In the genomic region with DNA sequence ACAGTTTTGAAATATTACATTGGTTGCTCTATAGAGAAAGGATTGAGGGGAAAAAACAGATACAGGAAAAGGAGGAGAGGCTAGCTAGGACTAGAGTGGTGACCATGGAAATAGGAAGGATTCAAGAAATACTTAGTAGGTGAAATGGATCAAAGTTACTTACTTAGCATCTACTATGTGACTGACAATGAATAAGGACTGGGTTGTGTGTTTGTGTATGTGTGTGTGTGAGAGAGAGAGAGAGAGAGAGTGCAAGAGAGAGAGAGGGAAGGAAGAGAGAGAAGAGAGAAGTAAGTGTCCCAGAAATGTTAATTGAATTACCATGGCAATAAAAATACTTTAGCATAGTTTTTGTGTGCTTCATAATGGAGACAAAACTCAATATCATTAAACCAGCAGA, we compare ENCODE assay signal across 26 cellular contexts. TPM values are rescaled to one million over a fixed set of nuclear protein-coding genes. Genes with fewer than 3 reads are reported as not detected.
"Had no signal": no experiment of that assay in that cellular context is flagged by ENCODE, and none has a peak within 500 bp of the region (broad histone marks: within the 10 kb centered on the region; RNA-seq: fewer than 3 reads in every experiment).

No MANE protein-coding gene starts in this region.

- ATAC-seq: activated naive CD8-positive, alpha-beta T cell treated with anti-CD3 and anti-CD28 coated beads, Interleukin-2, amount 50 U/mL, for 24 hours; activated T-cell treated with anti-CD3 and anti-CD28 coated beads, Interleukin-2, amount 50 U/mL, for 72 hours; body of pancreas; heart right ventricle; lower lobe of right lung; mucosa of descending colon had no signal

- H3K27me3 ChIP-seq: body of pancreas, cardiac muscle cell, testis, uterus had no signal

- H3K4me1 ChIP-seq: body of pancreas, gastroesophageal sphincter, heart right ventricle, lower lobe of right lung, testis, uterus had no signal

- H3K9me3 ChIP-seq: body of pancreas, testis, uterus had no signal

- DNase-seq: activated B cell treated with CpG ODN at 0.5 μM for 24 hours; activated CD4-positive, alpha-beta memory T cell treated with anti-CD3 and anti-CD28 coated beads for 36 hours; activated CD4-positive, alpha-beta T cell treated with anti-CD3 and anti-CD28 coated beads for 4 hours; activated effector memory CD4-positive, alpha-beta T cell treated with anti-CD3 and anti-CD28 coated beads, Interleukin-2, amount 50 U/mL, for 16 hours; activated naive CD4-positive, alpha-beta T cell treated with anti-CD3 and anti-CD28 coated beads, Interleukin-2, amount 50 U/mL, for 16 hours; activated naive CD8-positive, alpha-beta T cell treated with anti-CD3 and anti-CD28 coated beads, Interleukin-2, amount 50 U/mL, for 24 hours; activated T-cell treated with anti-CD3 and anti-CD28 coated beads, Interleukin-2, amount 50 U/mL, for 72 hours; anterior cingulate cortex; body of pancreas; cortex of kidney; heart right ventricle; kidney; lower lobe of right lung; mucosa of descending colon; naive B cell; posterior cingulate gyrus; stimulated activated CD4-positive, alpha-beta T cell treated with anti-CD3 and anti-CD28 coated beads, Interleukin-2, amount 100 ng/mL, for 48 hours; stimulated activated CD8-positive, alpha-beta memory T cell treated with anti-CD3 and anti-CD28 coated beads, Interleukin-4, amount 100 ng/mL, for 48 hours; stimulated activated naive B cell treated with anti-CD40 and anti-IgM and Interleukin-4, amounts not matched to agents 10 μg/mL and 1 μg/mL and 100 μg/mL, for 72 hours; testis; trophoblast cell; uterus had no signal

- H3K27ac ChIP-seq: body of pancreas, cardiac muscle cell, epithelial cell of prostate, gastroesophageal sphincter, heart right ventricle, lower lobe of right lung, testis, uterus had no signal

- H3K4me3 ChIP-seq: body of pancreas, cardiac muscle cell, gastroesophageal sphincter, heart right ventricle, lower lobe of right lung, mucosa of descending colon, testis, uterus had no signal

- H3K27ac Mint-ChIP-seq: activated B cell treated with CpG ODN at 0.5 μM for 24 hours; activated CD4-positive, alpha-beta memory T cell treated with anti-CD3 and anti-CD28 coated beads for 36 hours; activated naive CD8-positive, alpha-beta T cell treated with anti-CD3 and anti-CD28 coated beads, Interleukin-2, amount 50 U/mL, for 24 hours; activated T-cell treated with anti-CD3 and anti-CD28 coated beads, Interleukin-2, amount 50 U/mL, for 72 hours; naive B cell; stimulated activated naive B cell treated with anti-CD40 and anti-IgM and Interleukin-4, amounts not matched to agents 10 μg/mL and 1 μg/mL and 100 μg/mL, for 72 hours had no signal

- H3K36me3 Mint-ChIP-seq: activated CD4-positive, alpha-beta memory T cell treated with anti-CD3 and anti-CD28 coated beads for 36 hours; stimulated activated naive B cell treated with anti-CD40 and anti-IgM and Interleukin-4, amounts not matched to agents 10 μg/mL and 1 μg/mL and 100 μg/mL, for 72 hours had no signal

- H3K4me3 Mint-ChIP-seq: activated B cell treated with CpG ODN at 0.5 μM for 24 hours; activated CD4-positive, alpha-beta memory T cell treated with anti-CD3 and anti-CD28 coated beads for 36 hours; activated naive CD8-positive, alpha-beta T cell treated with anti-CD3 and anti-CD28 coated beads, Interleukin-2, amount 50 U/mL, for 24 hours; activated T-cell treated with anti-CD3 and anti-CD28 coated beads, Interleukin-2, amount 50 U/mL, for 72 hours; naive B cell; neural crest cell; stimulated activated naive B cell treated with anti-CD40 and anti-IgM and Interleukin-4, amounts not matched to agents 10 μg/mL and 1 μg/mL and 100 μg/mL, for 72 hours had no signal

- H3K4me1 Mint-ChIP-seq: activated B cell treated with CpG ODN at 0.5 μM for 24 hours; activated naive CD8-positive, alpha-beta T cell treated with anti-CD3 and anti-CD28 coated beads, Interleukin-2, amount 50 U/mL, for 24 hours; naive B cell; stimulated activated naive B cell treated with anti-CD40 and anti-IgM and Interleukin-4, amounts not matched to agents 10 μg/mL and 1 μg/mL and 100 μg/mL, for 72 hours had no signal

- FAIRE-seq: kidney had no signal

- H3K36me3 ChIP-seq: cardiac muscle cell, gastroesophageal sphincter, heart right ventricle, lower lobe of right lung, uterus had no signal

RNA-seq across cellular contexts. Expression of gene GPC6, which starts 7.9 kb away (rescaled TPM):
- total RNA-seq: activated B cell treated with CpG ODN at 0.5 μM for 24 hours; activated CD4-positive, alpha-beta memory T cell treated with anti-CD3 and anti-CD28 coated beads for 36 hours; activated T-cell treated with anti-CD3 and anti-CD28 coated beads, Interleukin-2, amount 50 U/mL, for 72 hours had no signal
